ENCODE assay signal across 12 cellular contexts in genomic region chr9:91038483-91039124, GRCh38.
DNase-seq lines count a peak whose midpoint lies in the region; ATAC-seq, FAIRE-seq and TF ChIP-seq lines count a peak whose summit lies in the region.
"Had no signal": no experiment of that assay in that cellular context is flagged by ENCODE, and none has a peak within 500 bp of the region (broad histone marks: within the 10 kb centered on the region; RNA-seq: fewer than 3 reads in every experiment).

No MANE protein-coding gene starts in this region.

- H3K9me3 ChIP-seq in HCT116 (ENCODE audit: control insufficient read depth in 1 of 2, insufficient read depth in 1 of 2, low read depth in 1 of 2, low read length in 2 of 2), result no peaks in the 10 kb centered on the region
- H3K9me3 ChIP-seq in gastroesophageal sphincter, result no peaks in the 10 kb centered on the region
- H3K9me3 ChIP-seq in small intestine (ENCODE audit: control insufficient read depth, low read depth), result no peaks in the 10 kb centered on the region
- no peaks in the 10 kb centered on the region for H3K9me3 ChIP-seq in effector memory CD4-positive, alpha-beta T cell (ENCODE audit: control insufficient read depth, low read length)

- H3K36me3 Mint-ChIP-seq in activated CD4-positive, alpha-beta memory T cell treated with anti-CD3 and anti-CD28 coated beads, Interleukin-2, amount 10 ng/mL, durations not matched to agents 7 days and 5 days (ENCODE audit: low read depth), result peaks cover 7% of the 10 kb centered on the region
- H3K36me3 Mint-ChIP-seq: naive B cell had no signal

- ATAC-seq in HCT116, result no peak
- ATAC-seq in gastroesophageal sphincter, result no peak

- TF ChIP-seq CTCF in HCT116 (IDR thresholded peaks at IDR 0.05 in 2 of 3, conservative IDR thresholded peaks at IDR 0.05 in 1 of 3; ENCODE audit: borderline replicate concordance in 1 of 3, insufficient read depth in 1 of 3, low read depth in 2 of 3, low read length in 2 of 3) (no peak), gastroesophageal sphincter (IDR thresholded peaks at IDR 0.05) (no peak)

- H3K27me3 Mint-ChIP-seq in activated CD4-positive, alpha-beta memory T cell treated with anti-CD3 and anti-CD28 coated beads, Interleukin-2, amount 10 ng/mL, durations not matched to agents 7 days and 5 days, result no peaks in the 10 kb centered on the region

- H3K4me1 Mint-ChIP-seq in activated CD4-positive, alpha-beta memory T cell treated with anti-CD3 and anti-CD28 coated beads, Interleukin-2, amount 10 ng/mL, durations not matched to agents 7 days and 5 days, result peaks cover 73% of the 10 kb centered on the region

- H3K4me3 ChIP-seq in HCT116 (replicated peaks in 1 of 2; ENCODE audit: low read depth in 1 of 2, low read length in 2 of 2) (peak overlapping the region in 1 of 2 experiments; percentile 29; a peak in 1 of 4 replicates), gastroesophageal sphincter (no peak overlapping the region), small intestine (ENCODE audit: low read depth in 1 of 2, low read length in 2 of 2) (no peak overlapping the region)
- no peak overlapping the region for H3K4me3 ChIP-seq in effector memory CD4-positive, alpha-beta T cell (ENCODE audit: insufficient read depth, low read depth, low read length, poor library complexity, severe bottlenecking)

- WGBS in gastroesophageal sphincter (ENCODE audit: low coverage in 1 of 2), 2 donors, result 89 to 93% methylated on average over 8 to 10 of the region's 10 CpGs
- 82 to 91% (median 85%) methylated on average over 10 of the region's 10 CpGs for WGBS in small intestine, 3 donors

- H3K4me1 ChIP-seq in HCT116 (ENCODE audit: control insufficient read depth in 1 of 2, insufficient read depth in 2 of 2, low read length in 2 of 2) (peaks cover 21 to 29% of the 10 kb centered on the region in 2 experiments), gastroesophageal sphincter (peaks cover 8 to 25% (median 15%) of the 10 kb centered on the region in 3 donors), small intestine (ENCODE audit: control insufficient read depth in 2 of 2, insufficient read depth in 1 of 2, low read depth in 1 of 2, low read length in 1 of 2) (peaks cover 1 to 3% of the 10 kb centered on the region in 2 donors)
- H3K4me1 ChIP-seq in effector memory CD4-positive, alpha-beta T cell (ENCODE audit: control insufficient read depth, insufficient read depth, low read length, poor library complexity, severe bottlenecking), result peaks cover 12% of the 10 kb centered on the region

- peak overlapping the region; percentile 86 for H2AFZ ChIP-seq in HCT116 (ENCODE audit: low read depth, low read length, poor library complexity, severe bottlenecking)

- CTCF ChIA-PET in HCT116 (lab: Charles Lee), result interaction anchor here (2.4 kb wide), 1 partner anchor 388 kb away, joined by 12 read pairs; no protein-coding TSS in a partner anchor
- CTCF ChIA-PET in activated CD4-positive, alpha-beta memory T cell treated with anti-CD3 and anti-CD28 coated beads, Interleukin-2, amount 10 ng/mL, durations not matched to agents 7 days and 5 days (lab: Charles Lee), result interaction anchor here (2.0 to 3.5 kb wide), 3 partner anchors 113 to 387 kb away, joined by 6 to 36 read pairs (median 15); no protein-coding TSS in a partner anchor

- H3K4me2 ChIP-seq in HCT116 (ENCODE audit: low read length), result peak overlapping the region; percentile 68

- H3K79me2 ChIP-seq in HCT116 (ENCODE audit: insufficient read depth, low read length), result no peaks in the 10 kb centered on the region

- POLR2A ChIA-PET in HCT116 (lab: Charles Lee), result no interaction called here
- POLR2A ChIA-PET in activated CD4-positive, alpha-beta memory T cell treated with anti-CD3 and anti-CD28 coated beads, Interleukin-2, amount 10 ng/mL, durations not matched to agents 7 days and 5 days (lab: Charles Lee), result interaction anchor here (2.2 kb wide), 1 partner anchor 112 kb away, joined by 17 read pairs; no protein-coding TSS in a partner anchor

- peak overlapping the region; percentile 36 for H3K27ac Mint-ChIP-seq in activated CD4-positive, alpha-beta memory T cell treated with anti-CD3 and anti-CD28 coated beads, Interleukin-2, amount 10 ng/mL, durations not matched to agents 7 days and 5 days

- BruUV-seq in HCT116 (replicated peaks; lab: Mats Ljungman, UMichigan), result no TSS peak

- H3K9me3 Mint-ChIP-seq in activated CD4-positive, alpha-beta memory T cell treated with anti-CD3 and anti-CD28 coated beads, Interleukin-2, amount 10 ng/mL, durations not matched to agents 7 days and 5 days, result no peaks in the 10 kb centered on the region
- H3K9me3 Mint-ChIP-seq: naive B cell had no signal

- DNase-seq in HCT116 (ENCODE audit: low read depth, low spot score) (no peak), small intestine (no peak), germinal center (ENCODE audit: low spot score) (no peak), kidney tubule cell (ENCODE audit: low spot score) (no peak)
- DNase-seq in activated CD4-positive, alpha-beta memory T cell treated with anti-CD3 and anti-CD28 coated beads, Interleukin-2, amount 10 ng/mL, durations not matched to agents 7 days and 5 days, result no peak
- DNase-seq in effector memory CD4-positive, alpha-beta T cell, result no peak
- DNase-seq: naive B cell; NCI-H2081; NCI-H774; SIG-M5; stimulated activated naive CD4-positive, alpha-beta T cell treated with Interleukin-2 at 50 U/mL for 16 hours had no signal

- H4K20me1 ChIP-seq in HCT116 (ENCODE audit: insufficient read depth), result no peaks in the 10 kb centered on the region

- TF ChIP-seq EP300 in gastroesophageal sphincter (IDR thresholded peaks at IDR 0.05), result no peak

- intact Hi-C loops in HCT116 (cut with micrococcal nuclease), result loop anchor here (5.0 kb wide), 2 partner anchors 159 to 264 kb away; no protein-coding TSS in a partner anchor

- TF ChIP-seq POLR2A in HCT116 (IDR thresholded peaks at IDR 0.05; ENCODE audit: borderline replicate concordance, extremely low read depth, insufficient read depth, insufficient read length), result no peak
- TF ChIP-seq POLR2A in gastroesophageal sphincter (IDR thresholded peaks at IDR 0.05), result no peak

- H3K36me3 ChIP-seq in HCT116 (ENCODE audit: control insufficient read depth in 1 of 2, insufficient read depth in 2 of 2, low read length in 2 of 2) (no peaks in the 10 kb centered on the region), gastroesophageal sphincter (no peaks in the 10 kb centered on the region), small intestine (ENCODE audit: control insufficient read depth in 2 of 2, insufficient read depth in 2 of 2, low read length in 2 of 2) (no peaks in the 10 kb centered on the region)
- H3K36me3 ChIP-seq in effector memory CD4-positive, alpha-beta T cell (ENCODE audit: control insufficient read depth, insufficient read depth, low read length), result no peaks in the 10 kb centered on the region

- no peak for FAIRE-seq in small intestine (lab: Jason Lieb, UNC)

- no peak overlapping the region for H3K4me3 Mint-ChIP-seq in activated CD4-positive, alpha-beta memory T cell treated with anti-CD3 and anti-CD28 coated beads, Interleukin-2, amount 10 ng/mL, durations not matched to agents 7 days and 5 days

- no peaks in the 10 kb centered on the region for H3K9me2 ChIP-seq in HCT116 (ENCODE audit: insufficient read depth)

- no peaks in the 10 kb centered on the region for H3K27me3 ChIP-seq in HCT116 (ENCODE audit: insufficient read depth, low read length)
- no peaks in the 10 kb centered on the region for H3K27me3 ChIP-seq in gastroesophageal sphincter
- no peaks in the 10 kb centered on the region for H3K27me3 ChIP-seq in small intestine (ENCODE audit: control insufficient read depth in 2 of 2, insufficient read depth in 2 of 2, low read length in 2 of 2)
- H3K27me3 ChIP-seq in effector memory CD4-positive, alpha-beta T cell (replicated peaks; ENCODE audit: control insufficient read depth, insufficient read depth, low read length, poor library complexity, severe bottlenecking), result no peaks in the 10 kb centered on the region

- TF ChIP-seq RAD21 in HCT116 (IDR thresholded peaks at IDR 0.05; ENCODE audit: low read depth), result no peak

- H3K9ac ChIP-seq in HCT116 (ENCODE audit: low read length), result peak overlapping the region; percentile 32

- H3K27ac ChIP-seq in HCT116 (ENCODE audit: low read depth, low read length) (peak overlapping the region; percentile 73), gastroesophageal sphincter (peak overlapping the region in 3 of 4 donors; percentile 46 to 72 (median 70)), small intestine (ENCODE audit: low read depth in 1 of 2, low read length in 1 of 2) (peak overlapping the region; percentile 75 to 89)
- no peak overlapping the region for H3K27ac ChIP-seq in effector memory CD4-positive, alpha-beta T cell (ENCODE audit: insufficient read depth, low read length, poor library complexity, severe bottlenecking)

- RAD21 ChIA-PET in HCT116 (lab: Charles Lee; ENCODE audit: low non-redundant PET in 1 of 2, low total read pairs in 2 of 2, uncharacterized antibody in 2 of 2, unreplicated experiment in 2 of 2), result no interaction called here

TF ChIP-seq in HCT116, 20 proteins besides CTCF, POLR2A, EP300 and RAD21:
- no peak for TF ChIP-seq SRF (IDR thresholded peaks at IDR 0.05; ENCODE audit: low read depth)
- TF ChIP-seq, protein P1, sequence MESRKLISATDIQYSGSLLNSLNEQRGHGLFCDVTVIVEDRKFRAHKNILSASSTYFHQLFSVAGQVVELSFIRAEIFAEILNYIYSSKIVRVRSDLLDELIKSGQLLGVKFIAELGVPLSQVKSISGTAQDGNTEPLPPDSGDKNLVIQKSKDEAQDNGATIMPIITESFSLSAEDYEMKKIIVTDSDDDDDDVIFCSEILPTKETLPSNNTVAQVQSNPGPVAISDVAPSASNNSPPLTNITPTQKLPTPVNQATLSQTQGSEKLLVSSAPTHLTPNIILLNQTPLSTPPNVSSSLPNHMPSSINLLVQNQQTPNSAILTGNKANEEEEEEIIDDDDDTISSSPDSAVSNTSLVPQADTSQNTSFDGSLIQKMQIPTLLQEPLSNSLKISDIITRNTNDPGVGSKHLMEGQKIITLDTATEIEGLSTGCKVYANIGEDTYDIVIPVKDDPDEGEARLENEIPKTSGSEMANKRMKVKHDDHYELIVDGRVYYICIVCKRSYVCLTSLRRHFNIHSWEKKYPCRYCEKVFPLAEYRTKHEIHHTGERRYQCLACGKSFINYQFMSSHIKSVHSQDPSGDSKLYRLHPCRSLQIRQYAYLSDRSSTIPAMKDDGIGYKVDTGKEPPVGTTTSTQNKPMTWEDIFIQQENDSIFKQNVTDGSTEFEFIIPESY (IDR thresholded peaks at IDR 0.05; ENCODE audit: extremely low read depth, insufficient replicate concordance, low read length), result no peak
- TF ChIP-seq EZH2 (IDR thresholded peaks at IDR 0.05), result no peak
